ENCODE assay signal across 24 cellular contexts in genomic region chr20:13877789-13878188, GRCh38.
A peak's percentile ranks its signal among the peaks of the same experiment; 100 is the strongest.
DNase-seq lines count a peak whose midpoint lies in the region; ATAC-seq and TF ChIP-seq lines count a peak whose summit lies in the region.
"Had no signal": no experiment of that assay in that cellular context is flagged by ENCODE, and none has a peak within 500 bp of the region (broad histone marks: within the 10 kb centered on the region; RNA-seq: fewer than 3 reads in every experiment).

No MANE protein-coding gene starts in this region.

- no peak overlapping the region for H3K9ac ChIP-seq in PC-3 (ENCODE audit: low read length)
- no peak overlapping the region for H3K9ac ChIP-seq in neuronal stem cell (ENCODE audit: low read depth, low read length, poor library complexity)
- H3K9ac ChIP-seq: neural progenitor cell had no signal

- H3K27ac ChIP-seq in PC-3 (ENCODE audit: low read length) (no peak overlapping the region), neuronal stem cell (replicated peaks; ENCODE audit: low read length) (no peak overlapping the region), aorta (ENCODE audit: low read depth in 1 of 2, low read length in 2 of 2) (no peak overlapping the region)
- H3K27ac ChIP-seq: colonic mucosa, neural progenitor cell, right atrium auricular region had no signal

- WGBS in neuronal stem cell (ENCODE audit: extremely low coverage in 2 of 2, insufficient read length in 2 of 2, insufficient replicate concordance in 1 of 2), 2 donors: no CpG with 5 or more reads among the region's 4 CpGs
- WGBS in aorta, 2 donors: 25 to 30% methylated on average over 4 of the region's 4 CpGs

- H3K18ac ChIP-seq in neuronal stem cell (ENCODE audit: low read length): no peak overlapping the region

- no peaks in the 10 kb centered on the region for H3K9me2 ChIP-seq in PC-3 (replicated peaks; ENCODE audit: low read length)

- H3K4me2 ChIP-seq in PC-3 (ENCODE audit: low read length) (no peak overlapping the region), neuronal stem cell (ENCODE audit: insufficient read depth, low read length, poor library complexity, severe bottlenecking) (no peak overlapping the region)
- H3K4me2 ChIP-seq: neural progenitor cell had no signal

- no peak overlapping the region for H2BK5ac ChIP-seq in neuronal stem cell (ENCODE audit: low read length)

- no peak for TF ChIP-seq CTCF in PC-3 (conservative IDR thresholded peaks at IDR 0.05; ENCODE audit: low read depth, low read length)

- no peak overlapping the region for H4K8ac ChIP-seq in neuronal stem cell (ENCODE audit: low read depth, low read length)

- H3F3A ChIP-seq in PC-3 (ENCODE audit: low read length, unreplicated experiment): no peaks in the 10 kb centered on the region

- no peaks in the 10 kb centered on the region for H3K36me3 ChIP-seq in PC-3 (ENCODE audit: low read depth, low read length)
- H3K36me3 ChIP-seq in neuronal stem cell (replicated peaks in 1 of 2; ENCODE audit: control insufficient read depth in 2 of 2, insufficient read depth in 2 of 2, low read length in 2 of 2): no peaks in the 10 kb centered on the region
- H3K36me3 ChIP-seq in aorta (ENCODE audit: control insufficient read depth in 1 of 2, insufficient read depth in 2 of 2, low read length in 1 of 2): no peaks in the 10 kb centered on the region
- H3K36me3 ChIP-seq: colonic mucosa, neural progenitor cell, right atrium auricular region had no signal

- H3K9me3 ChIP-seq in PC-3 (ENCODE audit: low read length) (no peaks in the 10 kb centered on the region), neuronal stem cell (replicated peaks in 1 of 2; ENCODE audit: control insufficient read depth in 2 of 2, insufficient read depth in 1 of 2, low read depth in 1 of 2, low read length in 2 of 2) (no peaks in the 10 kb centered on the region), aorta (ENCODE audit: control insufficient read depth, low read length) (no peaks in the 10 kb centered on the region)
- H3K9me3 ChIP-seq: colonic mucosa, right atrium auricular region had no signal

- no peak overlapping the region for H3K4ac ChIP-seq in neuronal stem cell (ENCODE audit: low read length)

- H2BK15ac ChIP-seq in neuronal stem cell (ENCODE audit: low read length): no peak overlapping the region

- POLR2A ChIA-PET in PC-3 (lab: Charles Lee; ENCODE audit: unreplicated experiment): no interaction called here

- no peak overlapping the region for H3K14ac ChIP-seq in neuronal stem cell (ENCODE audit: low read length)

- CTCF ChIA-PET in PC-3 (lab: Charles Lee): interaction anchor here (0.5 kb wide), 1 partner anchor 23 kb away, joined by 5 read pairs; no protein-coding TSS in a partner anchor

- H2AK5ac ChIP-seq in neuronal stem cell (ENCODE audit: low read depth, low read length): no peak overlapping the region

- no peak overlapping the region for H3K4me3 ChIP-seq in PC-3 (ENCODE audit: low read length)
- H3K4me3 ChIP-seq in neuronal stem cell (ENCODE audit: low read length in 2 of 2): no peak overlapping the region
- H3K4me3 ChIP-seq in aorta (ENCODE audit: low read length in 2 of 2): no peak overlapping the region
- H3K4me3 ChIP-seq: colonic mucosa, neural progenitor cell, right atrium auricular region had no signal

- H4K91ac ChIP-seq in neuronal stem cell (ENCODE audit: low read depth, low read length, poor library complexity): no peak overlapping the region

- H4K20me1 ChIP-seq in PC-3 (ENCODE audit: low read length): no peaks in the 10 kb centered on the region

- H3K23ac ChIP-seq in neuronal stem cell (ENCODE audit: low read depth, low read length, poor library complexity): no peak overlapping the region

- intact Hi-C loops in PC-3 (cut with micrococcal nuclease): no loop called here
- intact Hi-C loops in aorta (cut with DNase I): no loop called here
- intact Hi-C loops in Right ventricle myocardium superior (cut with DNase I): no loop called here

- no peaks in the 10 kb centered on the region for H3K79me1 ChIP-seq in neuronal stem cell (ENCODE audit: low read depth, low read length)

- no peaks in the 10 kb centered on the region for H3K79me2 ChIP-seq in PC-3 (ENCODE audit: low read length)

- no peaks in the 10 kb centered on the region for H3K27me3 ChIP-seq in PC-3 (ENCODE audit: low read length)
- no peaks in the 10 kb centered on the region for H3K27me3 ChIP-seq in neuronal stem cell (ENCODE audit: control insufficient read depth in 3 of 3, insufficient read depth in 3 of 3, low read depth in 1 of 3, low read length in 3 of 3)
- no peaks in the 10 kb centered on the region for H3K27me3 ChIP-seq in aorta (ENCODE audit: control insufficient read depth in 1 of 2, insufficient read depth in 2 of 2, low read length in 1 of 2)
- H3K27me3 ChIP-seq: colonic mucosa, neural progenitor cell, right atrium auricular region had no signal

- DNase-seq in COR-L47 (lab: John Stamatoyannopoulos, UW) (peak; percentile 67), NCI-H146 treated with DMSO at 0.1 percent for 48 hours (lab: John Stamatoyannopoulos, UW; ENCODE audit: unreplicated experiment) (peak; percentile 28), PC-3 (no peak), neuronal stem cell (ENCODE audit: low spot score) (no peak), aorta (no peak), Right ventricle myocardium superior (no peak)
- DNase-seq: activated B cell treated with CpG ODN at 0.5 μM for 24 hours; activated CD8-positive, alpha-beta T cell treated with anti-CD3 and anti-CD28 coated beads for 36 hours; activated T-cell treated with anti-CD3 and anti-CD28 coated beads, Interleukin-2, amount 50 U/mL, for 24 hours; CD4-positive, alpha-beta T cell; colonic mucosa; KBM-7; kidney; mesendoderm; NCI-H1048; NCI-H524; OCI-M1; stimulated activated naive CD4-positive, alpha-beta T cell; T-helper 2 cell; trophoblast cell had no signal

- BruUV-seq in PC-3 (replicated peaks; lab: Mats Ljungman, UMichigan): no TSS peak

- no peak overlapping the region for H2BK12ac ChIP-seq in neuronal stem cell (ENCODE audit: low read length)

- H2AFZ ChIP-seq in PC-3 (ENCODE audit: low read length): no peak overlapping the region
- H2AFZ ChIP-seq in neuronal stem cell (ENCODE audit: low read length): peak overlapping the region; percentile 41

- H2BK120ac ChIP-seq in neuronal stem cell (ENCODE audit: low read depth, low read length): no peak overlapping the region

- peak; percentile 33; the same call in 1 of the 2 replicates for ATAC-seq in PC-3
- no peak for ATAC-seq in aorta (ENCODE audit: low FRiP score)
- ATAC-seq in GM19455 (IDR thresholded peaks at IDR 0.05; ENCODE audit: unreplicated experiment): no peak
- ATAC-seq in Right ventricle myocardium superior (ENCODE audit: poor library complexity): no peak
- no peak for ATAC-seq in GM21786 (IDR thresholded peaks at IDR 0.05; ENCODE audit: unreplicated experiment)
- ATAC-seq: activated CD8-positive, alpha-beta T cell treated with anti-CD3 and anti-CD28 coated beads for 36 hours had no signal

- H3K4me1 ChIP-seq in PC-3 (ENCODE audit: insufficient read depth, low read length) (peaks cover 10% of the 10 kb centered on the region), neuronal stem cell (ENCODE audit: control insufficient read depth in 2 of 2, insufficient read depth in 1 of 2, low read depth in 1 of 2, low read length in 2 of 2) (peaks cover 7 to 27% of the 10 kb centered on the region in 2 donors), aorta (ENCODE audit: control insufficient read depth in 1 of 2, insufficient read depth in 2 of 2, low read length in 2 of 2) (no peaks in the 10 kb centered on the region)
- H3K4me1 ChIP-seq: colonic mucosa, right atrium auricular region had no signal

Comparison
In these comparisons a context has a peak if more than half of its experiments do, and no peak if none do; other contexts are left out.
1. DNase-seq: peak in COR-L47 (single experiment) and NCI-H146 treated with DMSO at 0.1 percent for 48 hours (single experiment); none in PC-3 (single experiment), neuronal stem cell (single experiment), aorta (0 of 2) and Right ventricle myocardium superior (single experiment).